Comparison of ENCODE assay signal across 9 cellular contexts in genomic region chr5:75610859-75611323, GRCh38. TPM values are rescaled to one million over a fixed set of nuclear protein-coding genes. Genes with fewer than 3 reads are reported as not detected.
A peak's percentile ranks its signal among the peaks of the same experiment; 100 is the strongest.
DNase-seq lines count a peak whose midpoint lies in the region; ATAC-seq, FAIRE-seq and TF ChIP-seq lines count a peak whose summit lies in the region.
"Not testable (repeated sequence)": the region's sequence is repeated elsewhere in the genome, so short reads cannot be mapped to it uniquely, and the experiment has no call there.
"Had no signal": no experiment of that assay in that cellular context is flagged by ENCODE, and none has a peak within 500 bp of the region (broad histone marks: within the 10 kb centered on the region; RNA-seq: fewer than 3 reads in every experiment).

No MANE protein-coding gene starts in this region.

- not testable (repeated sequence) for H3K36me3 Mint-ChIP-seq in astrocyte (ENCODE audit: low read depth, unreplicated experiment)

- peak overlapping the region; percentile 77 for H2AFZ ChIP-seq in astrocyte (ENCODE audit: low read depth, low read length)
- H2AFZ ChIP-seq in endothelial cell of umbilical vein (ENCODE audit: low read depth, low read length): peak overlapping the region; percentile 98

- dilution Hi-C loops in endothelial cell of umbilical vein (cut with MboI; ENCODE audit: extremely low pct_ligation_motif_present, low sequenced_read_pairs): not testable (repeated sequence)

- not testable (repeated sequence) for H3K79me2 ChIP-seq in astrocyte (ENCODE audit: insufficient read depth, low read length); endothelial cell of umbilical vein (ENCODE audit: control insufficient read depth, insufficient read depth, low read length)

- intact Hi-C loops in endothelial cell of umbilical vein (cut with micrococcal nuclease): loop anchor here (2.0 kb wide), 1 partner anchor 58 kb away; no protein-coding TSS in a partner anchor

- peak overlapping the region; percentile 22 for H3K27ac Mint-ChIP-seq in astrocyte (ENCODE audit: unreplicated experiment)

- TF ChIP-seq CTCF in 22Rv1 (IDR thresholded peaks at IDR 0.05); astrocyte (IDR thresholded peaks at IDR 0.05; ENCODE audit: insufficient read depth, low read depth, low read length); endothelial cell of umbilical vein (IDR thresholded peaks at IDR 0.05; ENCODE audit: extremely low read depth in 1 of 2, insufficient read depth in 1 of 2, low read depth in 1 of 2, low read length in 2 of 2): not testable (repeated sequence)

- DNase-seq in NCI-H82 (lab: John Stamatoyannopoulos, UW): peak; percentile 93
- DNase-seq in astrocyte (ENCODE audit: low read depth); endothelial cell of umbilical vein (ENCODE audit: low read depth, low spot score): not testable (repeated sequence)

- peak overlapping the region; percentile 65 for H3K4me3 Mint-ChIP-seq in astrocyte (ENCODE audit: unreplicated experiment)

- not testable (repeated sequence) for H3K9me3 ChIP-seq in astrocyte (ENCODE audit: insufficient read depth, low read depth, low read length); endothelial cell of umbilical vein (replicated peaks; ENCODE audit: control insufficient read depth, insufficient read depth, low read length); iPS-18a (ENCODE audit: control insufficient read depth, low read depth, low read length); muscle layer of duodenum (ENCODE audit: control insufficient read depth in 1 of 2, low read length in 2 of 2); skeletal muscle tissue (ENCODE audit: control insufficient read depth in 3 of 3, low read length in 3 of 3)

- not testable (repeated sequence) for H3K27me3 Mint-ChIP-seq in astrocyte (ENCODE audit: low read depth, unreplicated experiment)

- H3K9ac ChIP-seq in astrocyte (ENCODE audit: low read length): peak overlapping the region; percentile 83
- peak overlapping the region; percentile 59 for H3K9ac ChIP-seq in endothelial cell of umbilical vein (replicated peaks; ENCODE audit: extremely low read depth, insufficient read depth, low read length)
- H3K9ac ChIP-seq in iPS-18a (ENCODE audit: low read length): peak overlapping the region; percentile 28
- peak overlapping the region in 1 of 3 donors; percentile 58 for H3K9ac ChIP-seq in skeletal muscle tissue (ENCODE audit: low read depth in 1 of 3, low read length in 3 of 3)

- not testable (repeated sequence) for H4K20me1 ChIP-seq in astrocyte (ENCODE audit: insufficient read depth, low read length); endothelial cell of umbilical vein (replicated peaks; ENCODE audit: control insufficient read depth, extremely low read depth, insufficient read depth, low read length)

- peak overlapping the region; percentile 67 for H3K4me3 ChIP-seq in astrocyte (ENCODE audit: insufficient read depth, low read depth, low read length)
- peak overlapping the region; percentile 53 to 83 (median 70) for H3K4me3 ChIP-seq in endothelial cell of umbilical vein (replicated peaks in 1 of 3; ENCODE audit: insufficient read depth in 1 of 3, low read depth in 1 of 3, low read length in 3 of 3)
- H3K4me3 ChIP-seq in iPS-18a (ENCODE audit: low read length): peak overlapping the region; percentile 66
- peak overlapping the region; percentile 68 to 77 for H3K4me3 ChIP-seq in muscle layer of duodenum (ENCODE audit: low read depth in 1 of 2, low read length in 2 of 2)
- peak overlapping the region; percentile 55 to 79 (median 64) for H3K4me3 ChIP-seq in skeletal muscle tissue (ENCODE audit: low read length in 3 of 3)

- H3K9me3 Mint-ChIP-seq in astrocyte (ENCODE audit: unreplicated experiment): not testable (repeated sequence)

- BruUV-seq in endothelial cell of umbilical vein (replicated peaks; lab: Mats Ljungman, UMichigan): not testable (repeated sequence)

- not testable (repeated sequence) for H3K27me3 ChIP-seq in astrocyte (ENCODE audit: insufficient read depth, low read length); endothelial cell of umbilical vein (ENCODE audit: control insufficient read depth in 2 of 2, insufficient read depth in 2 of 2, low read length in 2 of 2); iPS-18a (ENCODE audit: control insufficient read depth, insufficient read depth, low read length); muscle layer of duodenum (ENCODE audit: low read depth, low read length); skeletal muscle tissue (ENCODE audit: control insufficient read depth in 3 of 3, insufficient read depth in 3 of 3, low read length in 3 of 3)

- TF ChIP-seq POLR2A in endothelial cell of umbilical vein (IDR thresholded peaks at IDR 0.05; ENCODE audit: low read depth, low read length): not testable (repeated sequence)

- H3K27ac ChIP-seq in 22Rv1 (peak overlapping the region; percentile 68), astrocyte (ENCODE audit: low read depth, low read length) (peak overlapping the region; percentile 47)
- H3K27ac ChIP-seq in endothelial cell of umbilical vein (ENCODE audit: insufficient read depth, low read depth, low read length); iPS-18a (ENCODE audit: low read length); muscle layer of duodenum (ENCODE audit: low read length); skeletal muscle tissue (ENCODE audit: low read depth, low read length): not testable (repeated sequence)

- CTCF ChIA-PET in endothelial cell of umbilical vein (lab: Charles Lee): not testable (repeated sequence)

- peak overlapping the region; percentile 95 for H3K4me2 ChIP-seq in astrocyte (ENCODE audit: low read length)
- H3K4me2 ChIP-seq in endothelial cell of umbilical vein (ENCODE audit: insufficient read depth, low read length): peak overlapping the region; percentile 93

- POLR2A ChIA-PET in endothelial cell of umbilical vein (lab: Charles Lee): not testable (repeated sequence)

- not testable (repeated sequence) for H3K4me1 Mint-ChIP-seq in astrocyte (ENCODE audit: low read depth, unreplicated experiment)

- not testable (repeated sequence) for H3K4me1 ChIP-seq in astrocyte (ENCODE audit: insufficient read depth, low read length); muscle layer of duodenum (ENCODE audit: control insufficient read depth in 1 of 2, insufficient read depth in 2 of 2, low read length in 2 of 2); skeletal muscle tissue (ENCODE audit: control insufficient read depth in 3 of 3, insufficient read depth in 3 of 3, low read length in 3 of 3)
- peaks cover 11% of the 10 kb centered on the region for H3K4me1 ChIP-seq in endothelial cell of umbilical vein (ENCODE audit: control insufficient read depth, extremely low read depth, insufficient read depth, low read length)
- H3K4me1 ChIP-seq in iPS-18a (ENCODE audit: control insufficient read depth, low read depth, low read length): peaks cover 15% of the 10 kb centered on the region

- FAIRE-seq in astrocyte (lab: Jason Lieb, UNC): not testable (repeated sequence)
- peak; percentile 70 for FAIRE-seq in endothelial cell of umbilical vein (lab: Jason Lieb, UNC)

- peak; percentile 11 for ATAC-seq in GM19463 (IDR thresholded peaks at IDR 0.05; ENCODE audit: unreplicated experiment)

- H3K9me1 ChIP-seq in endothelial cell of umbilical vein (replicated peaks; ENCODE audit: control insufficient read depth, extremely low read depth, insufficient read depth, low read length): not testable (repeated sequence)

- not testable (repeated sequence) for H3K36me3 ChIP-seq in astrocyte (ENCODE audit: insufficient read depth, low read length); endothelial cell of umbilical vein (ENCODE audit: control insufficient read depth in 2 of 2, extremely low read depth in 1 of 2, insufficient read depth in 2 of 2, low read length in 2 of 2); iPS-18a (ENCODE audit: control insufficient read depth, low read depth, low read length); muscle layer of duodenum (ENCODE audit: control insufficient read depth in 1 of 2, insufficient read depth in 2 of 2, low read length in 2 of 2); skeletal muscle tissue (ENCODE audit: control insufficient read depth in 3 of 3, insufficient read depth in 3 of 3, low read length in 3 of 3)

RNA-seq across cellular contexts. Expression of gene ANKDD1B, which starts 0.4 kb away (rescaled TPM):
- 0.41 and 0.59 TPM in 2 replicates for total RNA-seq in astrocyte
- 0.65 and 0.71 TPM in 2 replicates for total RNA-seq in endothelial cell of umbilical vein
- 0.05 and 0.15 TPM in 2 replicates for polyA plus RNA-seq in endothelial cell of umbilical vein
- 0.06 and 0.10 TPM in 2 replicates for polyA plus RNA-seq in endothelial cell of umbilical vein (2011; cell fraction: cytosol; rRNA removed)
- 1.7 and 2.4 TPM in 2 replicates for polyA plus RNA-seq in endothelial cell of umbilical vein (2011; cell fraction: nucleus; rRNA removed)
- polyA plus RNA-seq in endothelial cell of umbilical vein (2012): 0.20 TPM in 1 of 2 replicates, not detected in the other
- polyA minus RNA-seq in endothelial cell of umbilical vein: 0.46 and 0.76 TPM in 2 replicates
- not detected for polyA minus RNA-seq in endothelial cell of umbilical vein (2011; cell fraction: cytosol; rRNA and poly(A)+ RNA removed)
- polyA minus RNA-seq in endothelial cell of umbilical vein (2011; cell fraction: nucleus; rRNA and poly(A)+ RNA removed): 0.34 and 3.0 TPM in 2 replicates
- total RNA-seq in skeletal muscle tissue: 3.7 TPM
- total RNA-seq: SJCRH30 had no signal
